Comparison of ENCODE assay signal across 1 cellular context in the genomic region with DNA sequence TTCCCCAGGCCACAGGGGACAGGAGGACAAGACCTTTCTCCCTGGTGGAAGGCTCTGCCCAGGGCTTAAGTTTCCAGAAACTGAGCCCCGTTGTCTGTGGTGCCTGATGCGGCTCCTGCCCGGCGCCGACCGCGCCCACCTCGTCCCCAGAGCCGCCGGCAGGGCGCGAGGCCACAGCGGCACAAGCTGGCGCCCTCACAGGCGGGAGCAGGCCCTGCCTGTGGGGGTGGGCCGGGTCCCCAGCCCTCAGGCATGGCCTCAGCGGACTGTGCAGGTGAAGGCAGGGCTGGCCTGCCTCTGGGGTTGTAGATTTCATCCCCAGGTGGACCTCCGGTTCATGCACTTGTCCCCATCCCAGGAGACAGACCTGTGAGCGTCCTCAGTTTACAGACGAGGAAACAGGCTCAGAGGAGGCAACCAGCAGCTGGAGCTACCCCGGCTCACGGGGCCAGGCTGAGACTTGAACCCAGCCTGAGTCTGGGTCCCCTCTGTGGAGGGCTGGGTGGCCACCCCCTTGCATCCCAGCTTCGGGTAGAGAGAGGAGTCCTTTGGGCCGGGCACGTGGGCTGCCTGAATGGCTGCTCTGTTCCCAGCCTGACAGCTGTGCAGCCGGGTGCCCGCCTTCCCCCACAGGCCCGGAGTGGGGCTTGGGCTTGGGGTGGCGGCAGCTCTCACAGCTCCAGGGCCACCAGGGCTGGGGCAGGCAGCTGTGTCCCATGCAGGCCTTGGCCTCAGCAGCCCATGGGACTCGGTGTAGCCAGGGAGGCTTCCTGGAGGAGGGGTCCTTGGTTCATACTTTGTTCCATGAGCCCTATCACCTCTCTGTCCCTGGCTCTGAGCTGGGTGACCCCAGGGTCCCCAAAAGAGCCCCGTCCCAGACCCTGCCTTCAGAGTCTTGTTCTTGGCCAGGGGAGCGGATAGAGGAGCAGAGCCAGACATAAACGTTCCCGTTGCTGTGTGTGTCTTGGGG.
TF ChIP-seq lines count a peak whose summit lies in the region.

No MANE protein-coding gene starts in this region.

TF ChIP-seq in HepG2, 621 proteins besides CTCF, POLR2A, EP300 and RAD21:
- TF ChIP-seq MAF1 (CRISPR knock-in tag; IDR thresholded peaks at IDR 0.05; ENCODE audit: borderline replicate concordance): no peak
- TF ChIP-seq AGO2 (optimal IDR thresholded peaks at IDR 0.05; ENCODE audit: low read depth, low read length): peak; percentile 74
